8 cellular contexts compared by ENCODE assay signal in genomic region chr9:129968690-129969485, GRCh38.
DNase-seq lines count a peak whose midpoint lies in the region; ATAC-seq and TF ChIP-seq lines count a peak whose summit lies in the region.

No MANE protein-coding gene starts in this region.

- H3K4me3 ChIP-seq in SU-DHL-6 (ENCODE audit: insufficient read depth, low read length, poor library complexity, severe bottlenecking) (no peak overlapping the region), fibroblast of lung (replicated peaks in 1 of 4; ENCODE audit: control extremely low read depth in 1 of 4, insufficient read depth in 1 of 4, low read depth in 3 of 4, low read length in 4 of 4) (no peak overlapping the region), smooth muscle cell (no peak overlapping the region)

- peaks cover 34% of the 10 kb centered on the region; the same call in 1 of the 2 replicates for H3K79me2 ChIP-seq in SU-DHL-6 (ENCODE audit: insufficient read depth, low read length)
- no peaks in the 10 kb centered on the region for H3K79me2 ChIP-seq in fibroblast of lung (ENCODE audit: control insufficient read depth, insufficient read depth, low read length)
- no peaks in the 10 kb centered on the region for H3K79me2 ChIP-seq in smooth muscle cell (ENCODE audit: low read depth)

- H3F3A ChIP-seq in SU-DHL-6 (ENCODE audit: insufficient read depth) = peaks cover 37% of the 10 kb centered on the region
- H3F3A ChIP-seq in smooth muscle cell (ENCODE audit: low read depth) = peaks cover 31% of the 10 kb centered on the region

- no peaks in the 10 kb centered on the region for H4K20me1 ChIP-seq in SU-DHL-6 (ENCODE audit: low read depth, low read length)
- no peaks in the 10 kb centered on the region for H4K20me1 ChIP-seq in fibroblast of lung (ENCODE audit: control insufficient read depth, extremely low read depth, insufficient read depth, low read length)
- H4K20me1 ChIP-seq in smooth muscle cell (ENCODE audit: low read depth) = no peaks in the 10 kb centered on the region

- H3K9me3 ChIP-seq in SU-DHL-6 (ENCODE audit: insufficient read depth, low read length) (no peaks in the 10 kb centered on the region), fibroblast of lung (ENCODE audit: control insufficient read depth, insufficient read depth, low read depth, low read length) (no peaks in the 10 kb centered on the region), smooth muscle cell (replicated peaks; ENCODE audit: low read depth) (no peaks in the 10 kb centered on the region)

- H3K4me2 ChIP-seq in SU-DHL-6 (ENCODE audit: low read depth, low read length, poor library complexity, severe bottlenecking) = no peak overlapping the region
- peak overlapping the region; percentile 33 for H3K4me2 ChIP-seq in fibroblast of lung (ENCODE audit: extremely low read depth, insufficient read depth, low read length)
- peak overlapping the region; percentile 38 for H3K4me2 ChIP-seq in smooth muscle cell

- no peak overlapping the region for H2AFZ ChIP-seq in SU-DHL-6 (ENCODE audit: low read depth, low read length, severe bottlenecking)
- H2AFZ ChIP-seq in fibroblast of lung (ENCODE audit: low read length) = no peak overlapping the region
- H2AFZ ChIP-seq in smooth muscle cell (ENCODE audit: low read depth) = no peak overlapping the region

- peak overlapping the region; percentile 35; the same call in 1 of the 2 replicates for H3K27ac ChIP-seq in SU-DHL-6 (ENCODE audit: low read depth, low read length)
- H3K27ac ChIP-seq in fibroblast of lung (ENCODE audit: insufficient read depth, low read length) = no peak overlapping the region
- H3K27ac ChIP-seq in smooth muscle cell (ENCODE audit: low read depth) = peak overlapping the region; percentile 55

- DNase-seq in H4 (ENCODE audit: low spot score) (peak; percentile 88), fibroblast of lung (ENCODE audit: low read depth in 2 of 2) (peak; percentile 87 to 98), smooth muscle cell (lab: John Stamatoyannopoulos, UW; ENCODE audit: unreplicated experiment) (no peak), DMS 273 treated with DMSO at 0.1 percent for 48 hours (lab: John Stamatoyannopoulos, UW) (no peak), NCI-H2196 (lab: John Stamatoyannopoulos, UW; ENCODE audit: unreplicated experiment) (no peak)

- 30% methylated on average over 4 of the region's 4 CpGs for WGBS in smooth muscle cell (ENCODE audit: low lambda C conversion rate)

- ATAC-seq in GM18511 (IDR thresholded peaks at IDR 0.05; ENCODE audit: unreplicated experiment) (no peak), HG02970 (IDR thresholded peaks at IDR 0.05; ENCODE audit: low FRiP score, unreplicated experiment) (no peak)

- H3K36me3 ChIP-seq in SU-DHL-6 (ENCODE audit: low read length) = peaks cover 17% of the 10 kb centered on the region
- no peaks in the 10 kb centered on the region for H3K36me3 ChIP-seq in fibroblast of lung (ENCODE audit: control insufficient read depth, insufficient read depth, low read length)
- no peaks in the 10 kb centered on the region for H3K36me3 ChIP-seq in smooth muscle cell (ENCODE audit: low read depth)

- peaks cover 19% of the 10 kb centered on the region for H3K4me1 ChIP-seq in fibroblast of lung (ENCODE audit: control insufficient read depth, extremely low read depth, insufficient read depth, low read length)
- H3K4me1 ChIP-seq in smooth muscle cell (ENCODE audit: low read depth) = peaks cover 27% of the 10 kb centered on the region

- H3K9ac ChIP-seq in SU-DHL-6 (ENCODE audit: low read length) = no peak overlapping the region
- no peak overlapping the region for H3K9ac ChIP-seq in fibroblast of lung (ENCODE audit: insufficient read depth, low read length)
- no peak overlapping the region for H3K9ac ChIP-seq in smooth muscle cell (ENCODE audit: low read depth)

- no peak for TF ChIP-seq CTCF in SU-DHL-6 (IDR thresholded peaks at IDR 0.05; ENCODE audit: insufficient read depth, low read length, poor library complexity, severe bottlenecking)
- TF ChIP-seq CTCF in fibroblast of lung (conservative IDR thresholded peaks at IDR 0.05 in 1 of 2, IDR thresholded peaks at IDR 0.05 in 1 of 2; ENCODE audit: low read depth in 1 of 2, low read length in 2 of 2) = no peak
- TF ChIP-seq CTCF in smooth muscle cell (IDR thresholded peaks at IDR 0.05; ENCODE audit: borderline replicate concordance, insufficient read depth, poor library complexity, severe bottlenecking) = no peak

- no peaks in the 10 kb centered on the region for H3K27me3 ChIP-seq in SU-DHL-6 (ENCODE audit: low read length)
- no peaks in the 10 kb centered on the region for H3K27me3 ChIP-seq in fibroblast of lung (ENCODE audit: control insufficient read depth, insufficient read depth, low read length)
- no peaks in the 10 kb centered on the region for H3K27me3 ChIP-seq in smooth muscle cell (ENCODE audit: low read depth)

- H3K9me2 ChIP-seq in SU-DHL-6 (replicated peaks; ENCODE audit: insufficient read depth, low read length) = no peaks in the 10 kb centered on the region

Comparison
In these comparisons a context has a peak if more than half of its experiments do, and no peak if none do; other contexts are left out.
1. DNase-seq: peak in H4 (single experiment) and fibroblast of lung (2 of 2); none in smooth muscle cell (single experiment), DMS 273 treated with DMSO at 0.1 percent for 48 hours (single experiment) and NCI-H2196 (single experiment).